ENCODE assay signal across 7 cellular contexts in the genomic region with DNA sequence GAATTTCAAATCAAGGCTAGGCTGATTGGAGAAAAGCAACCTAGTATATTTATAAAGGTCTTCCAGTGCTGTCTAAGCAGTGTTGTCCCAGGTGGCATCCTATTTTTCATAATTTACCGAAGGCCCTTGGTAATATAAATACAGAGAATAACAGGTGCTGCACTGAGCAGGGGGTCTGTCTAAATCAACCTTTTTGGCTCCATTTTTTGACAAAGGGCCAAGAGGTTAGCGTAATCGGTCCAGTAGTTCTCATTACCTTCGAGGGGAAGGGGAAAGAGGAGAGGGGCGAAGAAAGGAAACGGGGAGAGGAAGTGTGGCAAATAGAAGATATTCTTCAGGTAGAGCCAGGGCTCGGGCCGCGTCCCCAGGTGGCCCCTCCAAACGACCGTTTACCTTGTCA. TPM values are rescaled to one million over a fixed set of nuclear protein-coding genes. Genes with fewer than 3 reads are reported as not detected.
DNase-seq lines count a peak whose midpoint lies in the region; ATAC-seq and TF ChIP-seq lines count a peak whose summit lies in the region.

No MANE protein-coding gene starts in this region.

- H3K9ac ChIP-seq in fibroblast of lung (ENCODE audit: insufficient read depth, low read length): peak overlapping the region; percentile 93

- H3K27ac ChIP-seq in RWPE2 (ENCODE audit: poor library complexity, severe bottlenecking): peak overlapping the region; percentile 93
- H3K27ac ChIP-seq in fibroblast of lung (ENCODE audit: insufficient read depth, low read length): peak overlapping the region; percentile 91

- ATAC-seq in GM18502 (IDR thresholded peaks at IDR 0.05; ENCODE audit: poor library complexity, unreplicated experiment) (peak; percentile 8), HG02885 (IDR thresholded peaks at IDR 0.05; ENCODE audit: poor library complexity, unreplicated experiment) (peak; percentile 3), RWPE2 (ENCODE audit: low read depth) (no peak), HG03196 (IDR thresholded peaks at IDR 0.05; ENCODE audit: unreplicated experiment) (no peak)

- TF ChIP-seq CTCF in RWPE2 (IDR thresholded peaks at IDR 0.05; ENCODE audit: poor library complexity, severe bottlenecking) (no peak), fibroblast of lung (conservative IDR thresholded peaks at IDR 0.05 in 1 of 2, IDR thresholded peaks at IDR 0.05 in 1 of 2; ENCODE audit: low read depth in 1 of 2, low read length in 2 of 2) (no peak)

- H3K4me2 ChIP-seq in fibroblast of lung (ENCODE audit: extremely low read depth, insufficient read depth, low read length): peak overlapping the region; percentile 84

- H3K9me3 ChIP-seq in RWPE2 (ENCODE audit: severe bottlenecking): no peaks in the 10 kb centered on the region
- no peaks in the 10 kb centered on the region for H3K9me3 ChIP-seq in fibroblast of lung (ENCODE audit: control insufficient read depth, insufficient read depth, low read depth, low read length)

- DNase-seq in RWPE2 (ENCODE audit: low spot score): no peak
- peak in 1 of 2 donors; percentile 26 for DNase-seq in fibroblast of lung (ENCODE audit: low read depth in 2 of 2)
- DNase-seq in pons (ENCODE audit: low spot score): peak; percentile 54
- DNase-seq in activated effector memory CD4-positive, alpha-beta T cell treated with Interleukin-2 at 50 U/mL for 16 hours: no peak

- peak overlapping the region; percentile 56 for H2AFZ ChIP-seq in fibroblast of lung (ENCODE audit: low read length)

- peaks cover 36% of the 10 kb centered on the region for H3K79me2 ChIP-seq in fibroblast of lung (ENCODE audit: control insufficient read depth, insufficient read depth, low read length)

- H3K36me3 ChIP-seq in RWPE2 (ENCODE audit: low read depth) (no peaks in the 10 kb centered on the region), fibroblast of lung (ENCODE audit: control insufficient read depth, insufficient read depth, low read length) (no peaks in the 10 kb centered on the region)

- no peaks in the 10 kb centered on the region for H4K20me1 ChIP-seq in fibroblast of lung (ENCODE audit: control insufficient read depth, extremely low read depth, insufficient read depth, low read length)

- H3K4me3 ChIP-seq in RWPE2 (ENCODE audit: severe bottlenecking): peak overlapping the region; percentile 94
- peak overlapping the region; percentile 56 to 98 (median 66) for H3K4me3 ChIP-seq in fibroblast of lung (replicated peaks in 1 of 4; ENCODE audit: control extremely low read depth in 1 of 4, insufficient read depth in 1 of 4, low read depth in 3 of 4, low read length in 4 of 4)

- peaks cover 11% of the 10 kb centered on the region for H3K4me1 ChIP-seq in RWPE2 (ENCODE audit: insufficient read depth, poor library complexity, severe bottlenecking)
- H3K4me1 ChIP-seq in fibroblast of lung (ENCODE audit: control insufficient read depth, extremely low read depth, insufficient read depth, low read length): no peaks in the 10 kb centered on the region

- no peaks in the 10 kb centered on the region for H3K27me3 ChIP-seq in RWPE2 (ENCODE audit: insufficient read depth, poor library complexity, severe bottlenecking)
- no peaks in the 10 kb centered on the region for H3K27me3 ChIP-seq in fibroblast of lung (ENCODE audit: control insufficient read depth, insufficient read depth, low read length)

RNA-seq across cellular contexts. Expression of a gene that starts 0.8 kb away (rescaled TPM):
- total RNA-seq in fibroblast of lung: 12.8 and 13.9 TPM in 2 replicates
- polyA plus RNA-seq in fibroblast of lung: 12.7 and 18.5 TPM in 2 replicates
- 8.7 and 11.4 TPM in 2 replicates for polyA plus RNA-seq in fibroblast of lung (2012)
- 6.2 and 10.6 TPM in 2 replicates for polyA minus RNA-seq in fibroblast of lung (ENCODE audit: low replicate concordance)

RNA-seq across cellular contexts. Expression of a gene that starts 37.2 kb away (rescaled TPM):
- total RNA-seq in fibroblast of lung: not detected in 2 replicates
- polyA plus RNA-seq in fibroblast of lung: not detected in 2 replicates
- polyA plus RNA-seq in fibroblast of lung (2012): not detected in 2 replicates
- polyA minus RNA-seq in fibroblast of lung (ENCODE audit: low replicate concordance): not detected in 2 replicates

Comparison
In these comparisons a context has a peak if more than half of its experiments do, and no peak if none do; other contexts are left out.
1. ATAC-seq: peak in GM18502 (single experiment) and HG02885 (single experiment); none in RWPE2 (single experiment) and HG03196 (single experiment).